14 cellular contexts compared by ENCODE assay signal in genomic region chr5:59276886-59277514, GRCh38.
DNase-seq lines count a peak whose midpoint lies in the region; ATAC-seq, FAIRE-seq and TF ChIP-seq lines count a peak whose summit lies in the region.
"Had no signal": no experiment of that assay in that cellular context is flagged by ENCODE, and none has a peak within 500 bp of the region (broad histone marks: within the 10 kb centered on the region; RNA-seq: fewer than 3 reads in every experiment).

No MANE protein-coding gene starts in this region.

- no peak for TF ChIP-seq CTCF in chondrocyte (IDR thresholded peaks at IDR 0.05)

- DNase-seq in Daoy (ENCODE audit: low read depth) (peak; percentile 32), chondrocyte (ENCODE audit: low spot score) (no peak), renal cortical epithelial cell (ENCODE audit: low read depth) (peak; percentile 72), occipital lobe (lab: John Stamatoyannopoulos, UW) (no peak), ACHN (no peak)
- no peak for DNase-seq in activated naive CD4-positive, alpha-beta T cell treated with anti-CD3 and anti-CD28 coated beads, Interleukin-2, amount 50 U/mL, for 16 hours
- DNase-seq: activated CD4-positive, alpha-beta T cell treated with anti-CD3 and anti-CD28 coated beads, Interleukin-2, amount 10 ng/mL, durations not matched to agents 7 days and 5 days; activated effector memory CD4-positive, alpha-beta T cell treated with Interleukin-2 at 50 U/mL for 16 hours; NCI-H146; small intestine; SW 1271 had no signal

- H3K4me3 Mint-ChIP-seq in chondrocyte (ENCODE audit: unreplicated experiment) = no peak overlapping the region
- H3K4me3 Mint-ChIP-seq: activated CD4-positive, alpha-beta T cell treated with anti-CD3 and anti-CD28 coated beads, Interleukin-2, amount 10 ng/mL, durations not matched to agents 7 days and 5 days; B cell had no signal

- ATAC-seq in GM19351 (IDR thresholded peaks at IDR 0.05; ENCODE audit: unreplicated experiment) = no peak

- H3K27me3 Mint-ChIP-seq in chondrocyte (ENCODE audit: low read depth) = no peaks in the 10 kb centered on the region

- H3K27ac Mint-ChIP-seq in chondrocyte (ENCODE audit: unreplicated experiment) = peak overlapping the region; percentile 58
- H3K27ac Mint-ChIP-seq: activated CD4-positive, alpha-beta T cell treated with anti-CD3 and anti-CD28 coated beads, Interleukin-2, amount 10 ng/mL, durations not matched to agents 7 days and 5 days; B cell had no signal

- H3K4me1 Mint-ChIP-seq in chondrocyte (ENCODE audit: low read depth) = peaks cover 55% of the 10 kb centered on the region

- no peaks in the 10 kb centered on the region for H3K36me3 Mint-ChIP-seq in chondrocyte (ENCODE audit: low read depth)

- no peaks in the 10 kb centered on the region for H3K9me3 Mint-ChIP-seq in chondrocyte (ENCODE audit: low read depth)
- H3K9me3 Mint-ChIP-seq: activated CD4-positive, alpha-beta T cell treated with anti-CD3 and anti-CD28 coated beads, Interleukin-2, amount 10 ng/mL, durations not matched to agents 7 days and 5 days had no signal

- in situ Hi-C loops in ACHN (cut with HindIII; ENCODE audit: low pct_ligation_motif_present, low pct_unique_long_range_greater_than_20kb, low sequenced_read_pairs) = no loop called here

- FAIRE-seq in islet of Langerhans (lab: Jason Lieb, UNC) = peak; percentile 70
- FAIRE-seq: small intestine had no signal

Comparison
In these comparisons a context has a peak if more than half of its experiments do, and no peak if none do; other contexts are left out.
1. DNase-seq: peak in Daoy (single experiment) and renal cortical epithelial cell (single experiment); none in chondrocyte (single experiment), occipital lobe (single experiment), ACHN (single experiment) and activated naive CD4-positive, alpha-beta T cell treated with anti-CD3 and anti-CD28 coated beads, Interleukin-2, amount 50 U/mL, for 16 hours (single experiment).